Comparison of ENCODE assay signal across 8 cellular contexts in the genomic region with DNA sequence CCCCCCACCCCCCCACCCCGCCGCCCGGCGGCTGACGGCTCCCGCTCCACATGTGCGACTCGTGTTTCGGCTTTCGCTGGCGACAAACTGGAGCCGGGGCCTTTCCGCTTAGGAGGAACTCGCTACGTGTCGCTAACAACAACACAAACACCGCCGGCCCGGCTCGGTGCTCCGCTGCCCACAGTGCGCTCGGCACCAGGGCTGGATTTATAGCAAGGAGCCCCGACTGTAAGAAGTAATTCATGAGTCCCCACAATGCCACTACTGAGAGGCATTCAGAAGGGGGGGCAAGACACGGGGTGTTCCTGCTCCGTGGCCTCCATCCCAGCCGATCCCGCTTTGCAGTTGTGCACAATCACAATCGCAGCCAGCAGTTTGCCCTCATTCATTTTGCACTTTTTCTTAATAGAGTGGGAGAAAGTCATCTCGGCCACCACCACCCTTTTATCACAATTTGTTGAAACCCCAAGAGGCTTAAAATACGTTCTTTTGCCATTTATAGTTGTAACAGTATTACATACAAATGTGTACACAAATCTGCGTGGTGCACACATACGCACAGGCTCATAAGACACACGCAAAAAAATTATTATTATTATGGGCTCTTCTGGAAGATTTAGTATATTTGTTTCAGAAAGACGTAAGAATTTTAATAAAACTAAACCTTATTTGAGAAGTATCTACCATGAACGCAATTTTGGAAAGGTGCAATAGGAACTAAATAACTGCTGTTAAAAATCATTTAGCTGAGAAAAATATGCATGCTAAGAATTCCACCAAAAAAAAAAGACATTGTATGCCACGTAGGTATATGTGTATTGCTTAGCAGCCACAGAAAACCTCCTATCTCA. TPM values are rescaled to one million over a fixed set of nuclear protein-coding genes. Genes with fewer than 3 reads are reported as not detected.
A peak's percentile ranks its signal among the peaks of the same experiment; 100 is the strongest.
DNase-seq lines count a peak whose midpoint lies in the region; ATAC-seq, FAIRE-seq and TF ChIP-seq lines count a peak whose summit lies in the region.

No MANE protein-coding gene starts in this region.

- H3K18ac ChIP-seq in H1 (ENCODE audit: extremely low read depth, low read length), result no peak overlapping the region

- no peak overlapping the region for H2AK5ac ChIP-seq in H1 (ENCODE audit: low read depth, low read length)

- H2BK20ac ChIP-seq in H1 (ENCODE audit: low read length), result no peak overlapping the region

- H4K91ac ChIP-seq in H1 (replicated peaks; ENCODE audit: insufficient read length, low read length), result no peak overlapping the region

- DNase-seq in CD14-positive monocyte (ENCODE audit: low spot score) (peak; percentile 52), H1 (ENCODE audit: low read depth in 1 of 2, low spot score in 2 of 2) (peak in 1 of 2 experiments; percentile 62), mesenteric fat pad (ENCODE audit: low spot score) (peak; percentile 89), NCI-H1105 (lab: John Stamatoyannopoulos, UW) (no peak), HuH-7.5 (ENCODE audit: low spot score) (no peak)

- no peak overlapping the region for H2BK12ac ChIP-seq in H1 (ENCODE audit: low read depth, low read length)

- H3K4me3 ChIP-seq in H1 (ENCODE audit: extremely low read depth in 1 of 4, insufficient read depth in 2 of 4, low read depth in 3 of 4, low read length in 4 of 4), result peak overlapping the region; percentile 33 to 67 (median 50)
- H3K4me3 ChIP-seq in urinary bladder (ENCODE audit: low read depth, low read length), result peak overlapping the region; percentile 29

- no peak for TF ChIP-seq RAD21 in H1 (IDR thresholded peaks at IDR 0.05 in 1 of 2, conservative IDR thresholded peaks at IDR 0.05 in 1 of 2; ENCODE audit: low read depth in 2 of 2, low read length in 2 of 2)

- H3K56ac ChIP-seq in H1 (replicated peaks; ENCODE audit: insufficient read length, low read depth, low read length), result no peak overlapping the region

- H3K9me3 ChIP-seq in H1 (ENCODE audit: insufficient read depth in 2 of 2, low read depth in 1 of 2, low read length in 1 of 2), result no peaks in the 10 kb centered on the region

- H3K27ac ChIP-seq in H1 (ENCODE audit: low read depth, low read length) (no peak overlapping the region), urinary bladder (ENCODE audit: low read depth) (peak overlapping the region; percentile 78)

- peaks cover 22 to 66% (median 52%) of the 10 kb centered on the region in 4 experiments for H3K27me3 ChIP-seq in H1 (replicated peaks in 1 of 4; ENCODE audit: control insufficient read depth in 3 of 4, extremely low read depth in 1 of 4, insufficient read depth in 3 of 4, low read length in 3 of 4)

- H2BK120ac ChIP-seq in H1 (replicated peaks; ENCODE audit: low read depth, low read length), result no peak overlapping the region

- no peak overlapping the region for H3K9ac ChIP-seq in H1 (replicated peaks in 1 of 4; ENCODE audit: extremely low read depth in 1 of 4, low read depth in 3 of 4, low read length in 3 of 4)

- peak overlapping the region; percentile 66 to 97 for H3K4me2 ChIP-seq in H1 (ENCODE audit: insufficient read depth in 1 of 2, low read depth in 2 of 2, low read length in 2 of 2)

- no peak for FAIRE-seq in H1 (lab: Jason Lieb, UNC)

- no peaks in the 10 kb centered on the region for H3K79me1 ChIP-seq in H1 (ENCODE audit: low read depth, low read length)

- peaks cover 4% of the 10 kb centered on the region; the same call in 1 of the 2 replicates for H3K23me2 ChIP-seq in H1 (ENCODE audit: low read depth, low read length)

- no peak overlapping the region for H2BK15ac ChIP-seq in H1 (ENCODE audit: low read length)

- no peak overlapping the region for H3K14ac ChIP-seq in H1 (ENCODE audit: insufficient read length)

- H3K27me3 Mint-ChIP-seq in CD14-positive monocyte (ENCODE audit: low read depth in 3 of 3), result peaks cover 46 to 60% (median 52%) of the 10 kb centered on the region in 3 donors
- no peaks in the 10 kb centered on the region for H3K27me3 Mint-ChIP-seq in IgD-negative memory B cell

- no peak overlapping the region for H3K4ac ChIP-seq in H1 (replicated peaks; ENCODE audit: insufficient read length, low read depth, low read length)

- peak overlapping the region; percentile 67 to 89 for H3K4me3 Mint-ChIP-seq in CD14-positive monocyte
- H3K4me3 Mint-ChIP-seq in IgD-negative memory B cell, result peak overlapping the region; percentile 86 to 95 (median 90)

- H3K9me3 Mint-ChIP-seq in CD14-positive monocyte, result peaks cover 0 to 3% (median 0%) of the 10 kb centered on the region in 7 donors
- H3K9me3 Mint-ChIP-seq in IgD-negative memory B cell, result no peaks in the 10 kb centered on the region

- intact Hi-C loops in CD14-positive monocyte (cut with micrococcal nuclease), result no loop called here

- no peak overlapping the region for H3K27ac Mint-ChIP-seq in CD14-positive monocyte
- H3K27ac Mint-ChIP-seq in IgD-negative memory B cell, result peak overlapping the region; percentile 90 to 98 (median 92)

- H3K36me3 ChIP-seq in H1 (ENCODE audit: control insufficient read depth in 2 of 4, insufficient read depth in 4 of 4, low read length in 3 of 4) (no peaks in the 10 kb centered on the region), urinary bladder (ENCODE audit: insufficient read depth) (no peaks in the 10 kb centered on the region)

- H3K36me3 Mint-ChIP-seq in CD14-positive monocyte, result no peaks in the 10 kb centered on the region
- peaks cover 4% of the 10 kb centered on the region for H3K36me3 Mint-ChIP-seq in IgD-negative memory B cell

- H3K4me1 Mint-ChIP-seq in CD14-positive monocyte, result peaks cover 25% of the 10 kb centered on the region
- peaks cover 74 to 85% (median 79%) of the 10 kb centered on the region in 3 donors for H3K4me1 Mint-ChIP-seq in IgD-negative memory B cell

- no peak overlapping the region for H2BK5ac ChIP-seq in H1 (ENCODE audit: low read depth, low read length)

- TF ChIP-seq EP300 in H1 (IDR thresholded peaks at IDR 0.05; ENCODE audit: borderline replicate concordance in 1 of 2, low read depth in 2 of 2, low read length in 2 of 2), result no peak

- no peaks in the 10 kb centered on the region for H3K79me2 ChIP-seq in H1 (ENCODE audit: control insufficient read depth in 1 of 2, insufficient read depth in 2 of 2, low read length in 2 of 2)

- 0 out of 2 replicates have a peak overlapping the region, but pooled peaks have one; percentile 57 for H2AFZ ChIP-seq in H1 (ENCODE audit: low read length)

- H4K20me1 ChIP-seq in H1 (replicated peaks in 1 of 2; ENCODE audit: control insufficient read depth in 1 of 2, insufficient read depth in 2 of 2, low read length in 2 of 2), result no peaks in the 10 kb centered on the region

- TF ChIP-seq CTCF in CD14-positive monocyte (IDR thresholded peaks at IDR 0.05) (no peak), H1 (IDR thresholded peaks at IDR 0.05; ENCODE audit: control extremely low read depth in 1 of 3, insufficient read depth in 1 of 3, low read depth in 1 of 3, low read length in 3 of 3) (no peak)

- no peak overlapping the region for H4K5ac ChIP-seq in H1 (ENCODE audit: insufficient read length, low read depth, low read length)

- no peak for ATAC-seq in HG02885 (IDR thresholded peaks at IDR 0.05; ENCODE audit: poor library complexity, unreplicated experiment)

- no peak for TF ChIP-seq POLR2A in H1 (IDR thresholded peaks at IDR 0.05; ENCODE audit: control extremely low read depth in 1 of 2, low read depth in 2 of 2, low read length in 2 of 2)

- peaks cover 0 to 14% (median 8%) of the 10 kb centered on the region in 4 experiments; a peak in 6 of 7 replicates for H3K4me1 ChIP-seq in H1 (replicated peaks in 1 of 4; ENCODE audit: control insufficient read depth in 3 of 4, insufficient read depth in 4 of 4, low read length in 3 of 4)
- H3K4me1 ChIP-seq in urinary bladder (ENCODE audit: insufficient read depth), result no peaks in the 10 kb centered on the region

- no peak overlapping the region for H3K23ac ChIP-seq in H1 (ENCODE audit: insufficient read length)

- WGBS in H1 (ENCODE audit: extremely low coverage in 1 of 2, insufficient coverage in 1 of 2, insufficient read length in 1 of 2, insufficient replicate concordance in 2 of 2, low coverage in 1 of 2, low lambda C conversion rate in 2 of 2, missing lambda C conversion rate in 1 of 2), 2 experiments, result 7% methylated on average over 26 of the region's 37 CpGs; no CpG with 5 or more reads in 1 of the 2 experiments
- WGBS in urinary bladder, result 21% methylated on average over 37 of the region's 37 CpGs

- POLR2A ChIA-PET in H1 (lab: Charles Lee; ENCODE audit: partially characterized antibody), result interaction anchor here (1.5 kb wide), 1 partner anchor 12 kb away, joined by 3 read pairs; no protein-coding TSS in a partner anchor

- no peak overlapping the region for H4K8ac ChIP-seq in H1 (ENCODE audit: extremely low read depth, insufficient read depth, low read length)

- CTCF ChIA-PET in H1 (lab: Charles Lee; ENCODE audit: partially characterized antibody), result interaction anchor here (1.4 kb wide), 1 partner anchor 30 kb away, joined by 3 read pairs; no protein-coding TSS in a partner anchor

TF ChIP-seq in H1, 55 proteins besides CTCF, POLR2A, EP300 and RAD21 (continues in another document):
- no peak for TF ChIP-seq EGR1 (IDR thresholded peaks at IDR 0.05; ENCODE audit: borderline replicate concordance, low read depth, low read length)
- no peak for TF ChIP-seq TCF12 (IDR thresholded peaks at IDR 0.05; ENCODE audit: low read depth, low read length)
- TF ChIP-seq CEBPB (IDR thresholded peaks at IDR 0.05; ENCODE audit: low read depth, low read length), result no peak
- TF ChIP-seq SIN3A (conservative IDR thresholded peaks at IDR 0.05 in 1 of 2, IDR thresholded peaks at IDR 0.05 in 1 of 2; ENCODE audit: low read depth in 1 of 2, low read length in 2 of 2), result no peak
- no peak for TF ChIP-seq BACH1 (IDR thresholded peaks at IDR 0.05; ENCODE audit: low read length)
- no peak for TF ChIP-seq FOSL1 (IDR thresholded peaks at IDR 0.05; ENCODE audit: insufficient read depth, low read depth, low read length)
- TF ChIP-seq NRF1 (IDR thresholded peaks at IDR 0.05; ENCODE audit: low read depth, low read length), result no peak
- TF ChIP-seq KDM5A (IDR thresholded peaks at IDR 0.05; ENCODE audit: low read length), result no peak
- TF ChIP-seq YY1 (IDR thresholded peaks at IDR 0.05; ENCODE audit: low read depth, low read length), result no peak

RNA-seq across cellular contexts. Expression of a gene that starts 48.1 kb away (rescaled TPM):
- polyA plus RNA-seq in CD14-positive monocyte, result not detected
- 47.0 TPM for polyA plus RNA-seq in IgD-negative memory B cell
- total RNA-seq in H1 (2021; fragmentation: NEBNext Ultra II Directional; extraction: Animal tissue kit (Norgen Biotek cat#: 25700)), result 0.10 and 0.15 TPM in 2 replicates
- 0.12 and 0.16 TPM in 2 replicates for polyA plus RNA-seq in H1 (2011; rRNA removed)
- polyA plus RNA-seq in H1 (2011; cell fraction: cytosol; rRNA removed), result 0.03 TPM
- 0.14 TPM for polyA plus RNA-seq in H1 (2011; cell fraction: nucleus; rRNA removed)
- polyA plus RNA-seq in H1 (2012, experiment 1 of 2), result 0.04 to 0.23 TPM (median 0.16 TPM) in 4 replicates
- polyA plus RNA-seq in H1 (2012, experiment 2 of 2), result not detected
- 0.14 TPM for polyA plus RNA-seq in H1 (2013, experiment 1 of 2)
- polyA plus RNA-seq in H1 (2013, experiment 2 of 2), result 0.06 TPM
- polyA minus RNA-seq in H1 (2011; rRNA and poly(A)+ RNA removed), result not detected in 2 replicates
- polyA minus RNA-seq in H1 (2011; cell fraction: cytosol; rRNA and poly(A)+ RNA removed), result not detected
- 0.20 TPM for polyA minus RNA-seq in H1 (2011; cell fraction: nucleus; rRNA and poly(A)+ RNA removed)
- total RNA-seq in mesenteric fat pad, result 83.3 TPM
- total RNA-seq in urinary bladder, result 44.1 TPM
- polyA plus RNA-seq in urinary bladder, result 16.8 TPM

Comparison
In these comparisons a context has a peak if more than half of its experiments do, and no peak if none do; other contexts are left out.
1. DNase-seq: peak in CD14-positive monocyte (single experiment) and mesenteric fat pad (single experiment); none in NCI-H1105 (single experiment) and HuH-7.5 (single experiment).
2. H3K27ac Mint-ChIP-seq: peak in IgD-negative memory B cell (3 of 3); none in CD14-positive monocyte (0 of 7).
3. RNA of a gene that starts 48.1 kb away (polyA plus RNA-seq): 47.0 TPM in IgD-negative memory B cell (single experiment) and 16.8 TPM in urinary bladder (single experiment); 0.03 to 0.23 TPM in H1 and not detected in CD14-positive monocyte; every median in the first group is over 10 times any median in the second.